In the genomic region with DNA sequence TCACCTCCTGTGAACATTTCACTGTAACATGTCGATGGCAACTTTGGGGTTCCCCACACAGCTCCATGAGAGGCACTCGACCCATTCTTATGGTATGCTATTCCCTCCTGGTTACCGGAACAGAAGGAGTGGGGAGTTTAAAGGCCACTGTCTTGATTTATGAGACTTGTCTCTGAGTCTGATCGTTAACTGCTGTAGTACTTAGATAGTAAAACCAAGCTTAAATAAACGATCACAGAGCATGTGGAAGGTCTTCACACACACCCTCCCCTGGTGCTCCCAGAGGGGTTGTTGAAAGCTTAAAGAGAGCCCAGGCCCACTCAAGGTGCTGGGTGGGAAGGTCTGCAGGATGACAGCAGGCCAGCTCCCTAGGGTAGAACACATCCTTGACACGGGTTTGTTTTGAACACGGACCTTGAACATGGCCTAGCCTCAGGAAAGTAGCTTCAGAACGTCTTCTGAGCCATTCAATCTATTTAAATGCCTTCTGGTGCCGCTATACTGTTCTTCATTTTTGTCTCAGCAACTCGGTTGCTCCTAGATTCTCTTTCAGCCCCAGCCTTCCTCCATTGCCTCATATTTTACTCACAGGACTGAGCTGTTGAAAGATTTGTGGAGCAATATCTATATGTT, we compare ENCODE assay signal across 19 cellular contexts.
DNase-seq lines count a peak whose midpoint lies in the region; ATAC-seq, FAIRE-seq and TF ChIP-seq lines count a peak whose summit lies in the region.
"Had no signal": no experiment of that assay in that cellular context is flagged by ENCODE, and none has a peak within 500 bp of the region (broad histone marks: within the 10 kb centered on the region; RNA-seq: fewer than 3 reads in every experiment).

No MANE protein-coding gene starts in this region.

- peaks cover 29% of the 10 kb centered on the region for H3K4me1 Mint-ChIP-seq in nephron progenitor cell
- H3K4me1 Mint-ChIP-seq in type B pancreatic cell (ENCODE audit: unreplicated experiment): peaks cover 23% of the 10 kb centered on the region

- H3K4me3 Mint-ChIP-seq in nephron progenitor cell: no peak overlapping the region
- H3K4me3 Mint-ChIP-seq in type B pancreatic cell: peak overlapping the region; percentile 26

- no peak overlapping the region for H3K27ac ChIP-seq in keratinocyte (ENCODE audit: control insufficient read depth, insufficient read depth, low read length)

- DNase-seq in SK-N-DZ (ENCODE audit: low spot score): peak; percentile 9
- no peak for DNase-seq in keratinocyte (ENCODE audit: low read depth, low spot score)
- DNase-seq in nephron progenitor cell: peak; percentile 29
- DNase-seq in type B pancreatic cell (ENCODE audit: extremely low spot score, unreplicated experiment): no peak
- no peak for DNase-seq in NCI-H526 treated with DMSO at 0.1 percent for 48 hours (lab: John Stamatoyannopoulos, UW)
- DNase-seq in kidney glomerular epithelial cell (lab: John Stamatoyannopoulos, UW): no peak
- no peak for DNase-seq in GOT3 (lab: John Stamatoyannopoulos, UW)
- DNase-seq: BE2C; EL; GF-D8; Kasumi-1; MG63; NCI-H1417; NCI-H1694 treated with DMSO at 0.1 percent for 48 hours; NCI-H2081 treated with DMSO at 0.1 percent for 48 hours; NCI-H748 treated with DMSO at 0.1 percent for 48 hours; NK-92 treated with Interleukin-12 subunit alpha and Interleukin-12 subunit beta, amount 100 ng/mL, for 24 hours; SIG-M5 had no signal

- H3K9me1 ChIP-seq in keratinocyte (ENCODE audit: control insufficient read depth, extremely low read depth, insufficient read depth, low read length): no peaks in the 10 kb centered on the region

- peak; percentile 9 for FAIRE-seq in keratinocyte (lab: Jason Lieb, UNC)

- H3K79me2 ChIP-seq in keratinocyte (ENCODE audit: control insufficient read depth, insufficient read depth, low read length): no peaks in the 10 kb centered on the region

- dilution Hi-C loops in keratinocyte (cut with MboI; ENCODE audit: extremely low pct_ligation_motif_present, low sequenced_read_pairs): no loop called here

- H3K9me3 Mint-ChIP-seq in nephron progenitor cell (peaks cover 21% of the 10 kb centered on the region), type B pancreatic cell (peaks cover 20% of the 10 kb centered on the region)

- no peak overlapping the region for H3K4me3 ChIP-seq in keratinocyte (ENCODE audit: control insufficient read depth in 2 of 3, extremely low read depth in 1 of 3, insufficient read depth in 2 of 3, low read depth in 1 of 3, low read length in 3 of 3)
- H3K4me3 ChIP-seq: MG63 had no signal

- H2AFZ ChIP-seq in keratinocyte (ENCODE audit: control insufficient read depth, low read length): no peak overlapping the region

- peaks cover 5% of the 10 kb centered on the region for H3K36me3 Mint-ChIP-seq in nephron progenitor cell (ENCODE audit: low read depth)
- H3K36me3 Mint-ChIP-seq in type B pancreatic cell: no peaks in the 10 kb centered on the region

- no peak for ATAC-seq in GM21515 (IDR thresholded peaks at IDR 0.05; ENCODE audit: unreplicated experiment)

- no peaks in the 10 kb centered on the region for H3K36me3 ChIP-seq in keratinocyte (ENCODE audit: control insufficient read depth in 2 of 2, extremely low read depth in 1 of 2, insufficient read depth in 2 of 2, low read length in 2 of 2)
- H3K36me3 ChIP-seq: BE2C, MG63 had no signal

- H3K27me3 ChIP-seq in keratinocyte (ENCODE audit: control insufficient read depth, extremely low read depth, insufficient read depth, low read length): no peaks in the 10 kb centered on the region
- H3K27me3 ChIP-seq: BE2C, MG63 had no signal

- H3K9me3 ChIP-seq in keratinocyte (ENCODE audit: control insufficient read depth, low read depth, low read length): no peaks in the 10 kb centered on the region
- H3K9me3 ChIP-seq: BE2C, MG63 had no signal

- no peak overlapping the region for H3K4me2 ChIP-seq in keratinocyte (ENCODE audit: control insufficient read depth, extremely low read depth, insufficient read depth, low read depth, low read length)

- no peak overlapping the region for H3K9ac ChIP-seq in keratinocyte (ENCODE audit: control insufficient read depth, extremely low read depth, insufficient read depth, low read length)

- peak overlapping the region; percentile 87 for H3K27ac Mint-ChIP-seq in nephron progenitor cell
- peak overlapping the region; percentile 54 for H3K27ac Mint-ChIP-seq in type B pancreatic cell

- H3K4me1 ChIP-seq in keratinocyte (ENCODE audit: control insufficient read depth, extremely low read depth, insufficient read depth, low read length): peaks cover 6% of the 10 kb centered on the region
- H3K4me1 ChIP-seq: BE2C had no signal

- H4K20me1 ChIP-seq in keratinocyte (ENCODE audit: control insufficient read depth, extremely low read depth, insufficient read depth, low read length): no peaks in the 10 kb centered on the region

- H3K27me3 Mint-ChIP-seq in nephron progenitor cell (ENCODE audit: low read depth, poor library complexity): peaks cover 16% of the 10 kb centered on the region
- no peaks in the 10 kb centered on the region for H3K27me3 Mint-ChIP-seq in type B pancreatic cell

- TF ChIP-seq CTCF in keratinocyte (optimal IDR thresholded peaks at IDR 0.05 in 1 of 3, IDR thresholded peaks at IDR 0.05 in 1 of 3, conservative IDR thresholded peaks at IDR 0.05 in 1 of 3; ENCODE audit: extremely low read depth in 1 of 3, insufficient read depth in 2 of 3, low read length in 3 of 3) (no peak), nephron progenitor cell (IDR thresholded peaks at IDR 0.05) (no peak), type B pancreatic cell (conservative IDR thresholded peaks at IDR 0.05) (no peak)

Comparison
In these comparisons a context has a peak if more than half of its experiments do, and no peak if none do; other contexts are left out.
1. DNase-seq: peak in SK-N-DZ (single experiment) and nephron progenitor cell (single experiment); none in keratinocyte (single experiment), type B pancreatic cell (single experiment), NCI-H526 treated with DMSO at 0.1 percent for 48 hours (single experiment), kidney glomerular epithelial cell (single experiment) and GOT3 (single experiment).